In the genomic region with DNA sequence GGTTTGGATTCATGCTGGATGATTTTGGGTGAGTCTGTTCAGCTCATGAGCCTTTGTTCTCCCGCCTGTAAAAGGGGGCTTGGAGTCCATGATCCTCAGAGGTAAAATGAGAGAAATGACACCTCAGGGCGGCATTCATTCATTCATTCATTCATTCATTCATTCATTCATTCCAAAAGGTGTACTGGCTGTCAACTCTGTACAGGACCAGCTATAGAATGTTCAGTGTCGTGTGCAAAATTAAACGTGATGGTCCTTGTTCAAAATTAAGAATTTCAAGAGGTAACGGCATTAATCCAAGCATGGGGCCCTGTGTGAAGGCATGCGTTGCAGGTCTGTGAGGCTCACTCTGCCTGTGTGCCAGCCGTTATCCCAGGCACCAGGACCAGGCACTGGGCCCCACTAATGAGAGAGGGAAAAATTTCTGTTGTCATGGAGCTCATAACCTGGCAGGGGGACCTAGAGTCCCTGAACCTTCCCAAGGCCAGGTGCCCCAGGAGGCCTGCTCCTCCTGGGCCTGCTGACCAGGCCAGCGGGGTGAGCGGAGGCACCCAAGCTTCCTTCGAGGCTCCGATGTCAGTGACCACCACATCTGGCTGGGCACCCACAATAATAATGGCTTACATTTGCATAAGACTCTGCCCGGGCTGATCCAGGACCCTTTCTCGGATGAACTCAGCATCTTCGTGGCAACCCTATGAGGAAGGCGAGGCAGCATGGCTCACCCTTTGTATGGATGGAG, we compare ENCODE assay signal across 1 cellular context.
TF ChIP-seq lines count a peak whose summit lies in the region.

No MANE protein-coding gene starts in this region.

TF ChIP-seq in HEK293, 187 proteins besides CTCF, POLR2A, EP300 and RAD21:
- no peak for TF ChIP-seq ZNF664 (tag by site-specific recombination; IDR thresholded peaks at IDR 0.05)
- peak; percentile 83 for TF ChIP-seq ZNF24 (tag by site-specific recombination; IDR thresholded peaks at IDR 0.05)
- no peak for TF ChIP-seq ZBTB7A (tag by site-specific recombination; IDR thresholded peaks at IDR 0.05; ENCODE audit: low read depth)
- TF ChIP-seq ZNF501 (tag by site-specific recombination; IDR thresholded peaks at IDR 0.05) = no peak
- TF ChIP-seq ZEB2 (tag by site-specific recombination; IDR thresholded peaks at IDR 0.05) = no peak
- TF ChIP-seq TRIM28 (IDR thresholded peaks at IDR 0.05; ENCODE audit: borderline replicate concordance, low read length) = no peak
- TF ChIP-seq SALL2 (tag by site-specific recombination; IDR thresholded peaks at IDR 0.05; ENCODE audit: borderline replicate concordance) = no peak
TF ChIP-seq in HEK293: peak in this region for 1.
